In genomic region chr10:9010093-9010492, GRCh38 we compare ENCODE assay signal across 15 cellular contexts.
DNase-seq lines count a peak whose midpoint lies in the region; ATAC-seq and TF ChIP-seq lines count a peak whose summit lies in the region.
"Had no signal": no experiment of that assay in that cellular context is flagged by ENCODE, and none has a peak within 500 bp of the region (broad histone marks: within the 10 kb centered on the region; RNA-seq: fewer than 3 reads in every experiment).

No MANE protein-coding gene starts in this region.

- H3K27ac ChIP-seq in foreskin keratinocyte = peak overlapping the region; percentile 49
- H3K27ac ChIP-seq: BLaER1, prostate gland had no signal

- intact Hi-C loops in left colon (cut with DNase I, micrococcal nuclease) = no loop called here

- ATAC-seq in foreskin keratinocyte (no peak), left colon (no peak), esophagus mucosa (no peak), HG03439 (IDR thresholded peaks at IDR 0.05; ENCODE audit: unreplicated experiment) (no peak)
- ATAC-seq: K562 had no signal

- no peak for TF ChIP-seq CTCF in foreskin keratinocyte (conservative IDR thresholded peaks at IDR 0.05)

- peaks cover 39% of the 10 kb centered on the region for H3K4me1 ChIP-seq in foreskin keratinocyte
- H3K4me1 ChIP-seq: prostate gland had no signal

- DNase-seq in stimulated activated CD8-positive, alpha-beta memory T cell treated with anti-CD3 and anti-CD28 coated beads, Interleukin-15, amount 100 ng/mL, for 1 hour (ENCODE audit: low read depth) = peak; percentile 23
- no peak for DNase-seq in stimulated activated CD8-positive, alpha-beta memory T cell treated with anti-CD3 and anti-CD28 coated beads, Interleukin-4, amount 100 ng/mL, for 48 hours
- DNase-seq in activated CD8-positive, alpha-beta memory T cell treated with anti-CD3 and anti-CD28 coated beads, Interleukin-2, amount 50 U/mL, for 4 hours = peak; percentile 14
- peak in 1 of 2 donors; percentile 44 for DNase-seq in foreskin keratinocyte
- DNase-seq in left colon = no peak
- DNase-seq in inferior parietal cortex (ENCODE audit: extremely low spot score) = no peak
- DNase-seq: amygdala, dermis blood vessel endothelial cell, NCI-H1694, NCI-H748 treated with DMSO at 0.1 percent for 48 hours had no signal

- H3K27me3 ChIP-seq in foreskin keratinocyte = no peaks in the 10 kb centered on the region
- H3K27me3 ChIP-seq: BLaER1 had no signal

Comparison
In these comparisons a context has a peak if more than half of its experiments do, and no peak if none do; other contexts are left out.
1. DNase-seq: peak in stimulated activated CD8-positive, alpha-beta memory T cell treated with anti-CD3 and anti-CD28 coated beads, Interleukin-15, amount 100 ng/mL, for 1 hour (single experiment) and activated CD8-positive, alpha-beta memory T cell treated with anti-CD3 and anti-CD28 coated beads, Interleukin-2, amount 50 U/mL, for 4 hours (single experiment); none in stimulated activated CD8-positive, alpha-beta memory T cell treated with anti-CD3 and anti-CD28 coated beads, Interleukin-4, amount 100 ng/mL, for 48 hours (single experiment), left colon (0 of 2) and inferior parietal cortex (single experiment).